In the genomic region with DNA sequence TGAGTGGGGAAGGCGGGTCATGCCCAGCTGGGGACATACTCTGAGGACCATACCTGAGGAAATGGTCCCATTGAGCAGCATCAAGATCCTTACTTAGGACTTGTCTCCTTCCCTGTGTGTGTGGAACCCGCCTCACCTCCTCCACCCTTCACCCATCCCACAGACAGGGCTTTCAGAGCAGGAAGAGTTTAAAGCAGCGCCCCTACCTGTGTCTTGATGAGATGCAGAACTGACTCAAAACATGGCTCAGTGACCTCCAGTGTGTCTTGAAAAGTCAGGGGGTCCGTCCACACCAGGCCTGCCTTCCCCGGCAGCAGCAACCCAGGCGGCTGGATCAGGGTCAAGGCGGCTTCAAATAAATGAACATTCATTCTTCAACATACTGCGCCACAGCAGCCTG, we compare ENCODE assay signal across 2 cellular contexts.
TF ChIP-seq lines count a peak whose summit lies in the region.

No MANE protein-coding gene starts in this region.

TF ChIP-seq in IMR-90, 13 proteins besides CTCF, POLR2A, EP300 and RAD21:
- TF ChIP-seq CHD1 (IDR thresholded peaks at IDR 0.05; ENCODE audit: low read depth, low read length) (no peak), MAFK (IDR thresholded peaks at IDR 0.05; ENCODE audit: low read depth, low read length) (no peak), RFX5 (IDR thresholded peaks at IDR 0.05; ENCODE audit: low read depth, low read length) (no peak), CEBPB (IDR thresholded peaks at IDR 0.05; ENCODE audit: low read depth, low read length) (no peak), MXI1 (IDR thresholded peaks at IDR 0.05; ENCODE audit: borderline replicate concordance, low read depth, low read length) (no peak), MAZ (IDR thresholded peaks at IDR 0.05; ENCODE audit: borderline replicate concordance, low read depth, low read length) (no peak), BHLHE40 (IDR thresholded peaks at IDR 0.05; ENCODE audit: low read depth, low read length) (no peak), RCOR1 (IDR thresholded peaks at IDR 0.05; ENCODE audit: insufficient replicate concordance, low read length) (no peak)
- TF ChIP-seq, protein P1, sequence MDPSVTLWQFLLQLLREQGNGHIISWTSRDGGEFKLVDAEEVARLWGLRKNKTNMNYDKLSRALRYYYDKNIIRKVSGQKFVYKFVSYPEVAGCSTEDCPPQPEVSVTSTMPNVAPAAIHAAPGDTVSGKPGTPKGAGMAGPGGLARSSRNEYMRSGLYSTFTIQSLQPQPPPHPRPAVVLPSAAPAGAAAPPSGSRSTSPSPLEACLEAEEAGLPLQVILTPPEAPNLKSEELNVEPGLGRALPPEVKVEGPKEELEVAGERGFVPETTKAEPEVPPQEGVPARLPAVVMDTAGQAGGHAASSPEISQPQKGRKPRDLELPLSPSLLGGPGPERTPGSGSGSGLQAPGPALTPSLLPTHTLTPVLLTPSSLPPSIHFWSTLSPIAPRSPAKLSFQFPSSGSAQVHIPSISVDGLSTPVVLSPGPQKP (IDR thresholded peaks at IDR 0.05; ENCODE audit: borderline replicate concordance, low read depth, low read length) = no peak

TF ChIP-seq in H1, 55 proteins besides CTCF, POLR2A, EP300 and RAD21:
- TF ChIP-seq POU5F1 (IDR thresholded peaks at IDR 0.05; ENCODE audit: low read depth, low read length) = no peak
- TF ChIP-seq YY1 (IDR thresholded peaks at IDR 0.05; ENCODE audit: low read depth, low read length) = no peak
- no peak for TF ChIP-seq PHF8 (conservative IDR thresholded peaks at IDR 0.05; ENCODE audit: low read depth, low read length)
- no peak for TF ChIP-seq RNF2 (IDR thresholded peaks at IDR 0.05; ENCODE audit: borderline replicate concordance, low read depth, low read length, missing control alignments, poor library complexity, severe bottlenecking)
- TF ChIP-seq HDAC2 (IDR thresholded peaks at IDR 0.05; ENCODE audit: borderline replicate concordance in 1 of 2, low read depth in 2 of 2, low read length in 2 of 2) = no peak
- no peak for TF ChIP-seq CTBP2 (IDR thresholded peaks at IDR 0.05; ENCODE audit: borderline replicate concordance, insufficient read depth, insufficient read length, low read length)
- no peak for TF ChIP-seq ZNF274 (IDR thresholded peaks at IDR 0.05; ENCODE audit: borderline replicate concordance, extremely low read depth, low read length)
- TF ChIP-seq EZH2 (IDR thresholded peaks at IDR 0.05; ENCODE audit: low read depth, low read length, severe bottlenecking) = no peak
TF ChIP-seq in H1: peak in this region for 0.
